In the genomic region with DNA sequence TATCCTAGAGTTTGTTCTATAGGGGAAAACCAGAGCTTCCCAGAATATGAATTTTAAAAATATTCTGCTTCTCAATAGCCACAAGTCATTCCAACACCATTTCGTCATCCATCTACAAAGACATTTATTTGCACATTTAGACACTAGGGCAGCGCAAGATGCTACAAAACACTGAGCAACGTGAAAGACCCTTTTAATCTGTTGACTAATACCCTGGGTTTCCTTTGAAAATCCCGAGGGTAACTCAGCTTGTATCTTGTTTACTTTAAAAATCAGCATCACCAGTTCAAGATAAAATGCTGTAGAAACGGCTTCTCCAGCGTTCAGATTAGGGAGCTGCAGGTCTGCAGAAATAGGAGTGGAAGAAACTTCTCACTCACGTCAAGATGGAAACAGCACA, we compare ENCODE assay signal across 17 cellular contexts. TPM values are rescaled to one million over a fixed set of nuclear protein-coding genes. Genes with fewer than 3 reads are reported as not detected.
DNase-seq lines count a peak whose midpoint lies in the region; ATAC-seq, FAIRE-seq and TF ChIP-seq lines count a peak whose summit lies in the region.
"Had no signal": no experiment of that assay in that cellular context is flagged by ENCODE, and none has a peak within 500 bp of the region (broad histone marks: within the 10 kb centered on the region; RNA-seq: fewer than 3 reads in every experiment).

No MANE protein-coding gene starts in this region.

- TF ChIP-seq EP300 in K562 (IDR thresholded peaks at IDR 0.05; ENCODE audit: low read length) = no peak

- no peak overlapping the region for H3K4ac ChIP-seq in mesenchymal stem cell (ENCODE audit: low read depth in 1 of 2, low read length in 2 of 2)

- TF ChIP-seq RAD21 in K562 (CRISPR knock-in tag; conservative IDR thresholded peaks at IDR 0.05 in 1 of 2, IDR thresholded peaks at IDR 0.05 in 1 of 2) = no peak

- H3K4me1 Mint-ChIP-seq in immature natural killer cell = no peaks in the 10 kb centered on the region
- H3K4me1 Mint-ChIP-seq: CD4-positive, alpha-beta memory T cell had no signal

- H2BK120ac ChIP-seq in mesenchymal stem cell (ENCODE audit: low read depth, low read length) = no peak overlapping the region

- POLR2A ChIA-PET in PC-3 (lab: Charles Lee; ENCODE audit: unreplicated experiment) (no interaction called here), K562 (lab: Yijun Ruan, JAX) (no interaction called here)

- H3K36me3 ChIP-seq in PC-3 (ENCODE audit: low read depth, low read length) = no peaks in the 10 kb centered on the region
- H3K36me3 ChIP-seq in K562 (ENCODE audit: control insufficient read depth, insufficient read depth, low read length) = no peaks in the 10 kb centered on the region
- H3K36me3 ChIP-seq in mesenchymal stem cell (ENCODE audit: control insufficient read depth in 1 of 2, insufficient read depth in 2 of 2, low read depth in 1 of 2, low read length in 2 of 2) = peaks cover 0 to 7% of the 10 kb centered on the region in 2 experiments
- H3K36me3 ChIP-seq in upper lobe of right lung = no peaks in the 10 kb centered on the region
- H3K36me3 ChIP-seq: BE2C had no signal

- no TSS peak for BruUV-seq in PC-3 (replicated peaks; lab: Mats Ljungman, UMichigan)
- BruUV-seq in K562 (replicated peaks; lab: Mats Ljungman, UMichigan) = no TSS peak

- H2BK5ac ChIP-seq in mesenchymal stem cell (ENCODE audit: low read depth, low read length, poor library complexity, severe bottlenecking) = no peak overlapping the region

- H3K27ac ChIP-seq in PC-3 (ENCODE audit: low read length) = no peak overlapping the region
- no peak overlapping the region for H3K27ac ChIP-seq in K562 (ENCODE audit: extremely low read depth, low read depth, low read length)
- H3K27ac ChIP-seq in mesenchymal stem cell (ENCODE audit: low read length, poor library complexity, severe bottlenecking) = no peak overlapping the region
- no peak overlapping the region for H3K27ac ChIP-seq in upper lobe of right lung
- H3K27ac ChIP-seq: A549, C4-2B, GM23248 had no signal

- H3K18ac ChIP-seq in mesenchymal stem cell (ENCODE audit: low read depth in 1 of 2, low read length in 2 of 2) = no peak overlapping the region

- no peak overlapping the region for H3K14ac ChIP-seq in mesenchymal stem cell (ENCODE audit: low read length in 2 of 2)

- H3K79me2 ChIP-seq in PC-3 (ENCODE audit: low read length) = no peaks in the 10 kb centered on the region
- H3K79me2 ChIP-seq in K562 (ENCODE audit: control insufficient read depth, insufficient read depth, low read length) = no peaks in the 10 kb centered on the region

- no peaks in the 10 kb centered on the region for H3K9me3 ChIP-seq in PC-3 (ENCODE audit: low read length)
- H3K9me3 ChIP-seq in K562 (replicated peaks; ENCODE audit: control insufficient read depth, insufficient read depth, low read depth, low read length) = no peaks in the 10 kb centered on the region
- no peaks in the 10 kb centered on the region for H3K9me3 ChIP-seq in mesenchymal stem cell (ENCODE audit: control insufficient read depth, low read length)
- H3K9me3 ChIP-seq in upper lobe of right lung = no peaks in the 10 kb centered on the region
- H3K9me3 ChIP-seq: A549, BE2C had no signal

- H2BK15ac ChIP-seq in mesenchymal stem cell (ENCODE audit: low read depth, poor library complexity, severe bottlenecking) = no peak overlapping the region

- H3K4me2 ChIP-seq in PC-3 (ENCODE audit: low read length) (no peak overlapping the region), K562 (ENCODE audit: insufficient read depth, low read length) (no peak overlapping the region), mesenchymal stem cell (ENCODE audit: low read length, poor library complexity, severe bottlenecking) (no peak overlapping the region)
- H3K4me2 ChIP-seq: A549 had no signal

- H2AK5ac ChIP-seq in mesenchymal stem cell (ENCODE audit: low read length, severe bottlenecking) = no peak overlapping the region

- H3K27me3 Mint-ChIP-seq in immature natural killer cell (ENCODE audit: low read depth in 3 of 3) = peaks cover 4 to 10% (median 5%) of the 10 kb centered on the region in 3 donors

- in situ Hi-C loops in K562 (cut with MboI) = no loop called here

- no peaks in the 10 kb centered on the region for H3K79me1 ChIP-seq in mesenchymal stem cell (replicated peaks; ENCODE audit: low read length, poor library complexity, severe bottlenecking)

- DNase-seq in PC-3 = peak; percentile 9
- DNase-seq in K562 (ENCODE audit: extremely low read depth in 1 of 4, low spot score in 3 of 4) = no peak
- peak; percentile 64 for DNase-seq in mesenchymal stem cell
- DNase-seq in NCI-H2171 treated with DMSO at 0.1 percent for 48 hours (lab: John Stamatoyannopoulos, UW) = no peak
- DNase-seq in immature natural killer cell = no peak
- no peak for DNase-seq in mucosa of gallbladder (ENCODE audit: low spot score)
- DNase-seq in upper lobe of right lung = no peak
- DNase-seq: BE2C; CD4-positive, alpha-beta memory T cell; DMS79; GM23248 had no signal

- H3K4me3 ChIP-seq in PC-3 (ENCODE audit: low read length) (no peak overlapping the region), K562 (no peak overlapping the region), mesenchymal stem cell (ENCODE audit: insufficient read depth in 1 of 2, low read depth in 1 of 2, low read length in 2 of 2) (no peak overlapping the region), upper lobe of right lung (no peak overlapping the region)
- H3K4me3 ChIP-seq: A549, GM23248 had no signal

- no peak overlapping the region for H3K23ac ChIP-seq in mesenchymal stem cell (ENCODE audit: low read length in 2 of 2)

- H3K36me3 Mint-ChIP-seq in immature natural killer cell = no peaks in the 10 kb centered on the region
- H3K36me3 Mint-ChIP-seq: CD4-positive, alpha-beta memory T cell had no signal

- H3K9ac ChIP-seq in PC-3 (ENCODE audit: low read length) (no peak overlapping the region), K562 (ENCODE audit: insufficient read depth in 1 of 2, low read depth in 2 of 2, low read length in 2 of 2) (no peak overlapping the region), mesenchymal stem cell (ENCODE audit: low read length) (no peak overlapping the region)
- H3K9ac ChIP-seq: GM23248 had no signal

- no peak overlapping the region for H2BK12ac ChIP-seq in mesenchymal stem cell (ENCODE audit: low read length in 2 of 2)

- no peak overlapping the region for H3K4me3 Mint-ChIP-seq in immature natural killer cell
- H3K4me3 Mint-ChIP-seq: CD4-positive, alpha-beta memory T cell had no signal

- peaks cover 18% of the 10 kb centered on the region for H3K4me1 ChIP-seq in PC-3 (ENCODE audit: insufficient read depth, low read length)
- no peaks in the 10 kb centered on the region for H3K4me1 ChIP-seq in K562 (replicated peaks in 1 of 2; ENCODE audit: control insufficient read depth in 2 of 2, insufficient read depth in 2 of 2, low read length in 2 of 2)
- no peaks in the 10 kb centered on the region for H3K4me1 ChIP-seq in mesenchymal stem cell (ENCODE audit: control insufficient read depth, insufficient read depth, low read depth, low read length)
- H3K4me1 ChIP-seq in upper lobe of right lung = peaks cover 13% of the 10 kb centered on the region
- H3K4me1 ChIP-seq: A549, BE2C had no signal

- H3F3A ChIP-seq in PC-3 (ENCODE audit: low read length, unreplicated experiment) = no peaks in the 10 kb centered on the region

- H4K20me1 ChIP-seq in PC-3 (ENCODE audit: low read length) (no peaks in the 10 kb centered on the region), K562 (replicated peaks; ENCODE audit: control insufficient read depth, insufficient read depth, low read length) (0 out of 2 replicates have a peak, but pooled peaks cover 6% of the 10 kb centered on the region)

- peaks cover 10% of the 10 kb centered on the region for H3K27me3 ChIP-seq in PC-3 (ENCODE audit: low read length)
- H3K27me3 ChIP-seq in K562 (ENCODE audit: control insufficient read depth in 2 of 2, insufficient read depth in 2 of 2, low read length in 2 of 2) = peaks cover 22 to 63% of the 10 kb centered on the region in 2 experiments
- no peaks in the 10 kb centered on the region for H3K27me3 ChIP-seq in mesenchymal stem cell (ENCODE audit: control insufficient read depth in 1 of 2, insufficient read depth in 1 of 2, low read length in 2 of 2)
- no peaks in the 10 kb centered on the region for H3K27me3 ChIP-seq in upper lobe of right lung
- H3K27me3 ChIP-seq: BE2C had no signal

- H3K27ac Mint-ChIP-seq in immature natural killer cell = no peak overlapping the region
- H3K27ac Mint-ChIP-seq: CD4-positive, alpha-beta memory T cell had no signal

- CTCF ChIA-PET in PC-3 (lab: Charles Lee) (no interaction called here), K562 (lab: Yijun Ruan, JAX; ENCODE audit: low intra/inter-chr PET ratio) (no interaction called here)

- FAIRE-seq in K562 (lab: Jason Lieb, UNC) = peak; percentile 35
- FAIRE-seq: A549, G401.6, GM12891, H54 had no signal

- TF ChIP-seq CTCF in PC-3 (conservative IDR thresholded peaks at IDR 0.05; ENCODE audit: low read depth, low read length) = no peak
- TF ChIP-seq CTCF in K562 (IDR thresholded peaks at IDR 0.05 in 2 of 3, conservative IDR thresholded peaks at IDR 0.05 in 1 of 3; ENCODE audit: insufficient read depth in 2 of 3, low read depth in 1 of 3, low read length in 3 of 3) = no peak
- no peak for TF ChIP-seq CTCF in upper lobe of right lung (IDR thresholded peaks at IDR 0.05)

- intact Hi-C loops in PC-3 (cut with micrococcal nuclease) = no loop called here
- intact Hi-C loops in K562 (cut with micrococcal nuclease) = no loop called here
- intact Hi-C loops in upper lobe of right lung (cut with DNase I) = no loop called here

- H3K9me2 ChIP-seq in PC-3 (replicated peaks; ENCODE audit: low read length) = no peaks in the 10 kb centered on the region

- WGBS in K562 (ENCODE audit: insufficient coverage, low coverage, missing lambda C conversion rate) = under 1% methylated on average over 7 of the region's 7 CpGs
- 65% methylated on average over 6 of the region's 7 CpGs for WGBS in mesenchymal stem cell

- H3K9me1 ChIP-seq in K562 (ENCODE audit: control insufficient read depth, insufficient read depth, low read length) = no peaks in the 10 kb centered on the region

- no peak for TF ChIP-seq POLR2A in K562 (conservative IDR thresholded peaks at IDR 0.05)

- ATAC-seq in PC-3 (no peak), K562 (no peak), upper lobe of right lung (no peak)
- ATAC-seq: A549 had no signal

- H2AFZ ChIP-seq in PC-3 (ENCODE audit: low read length) (no peak overlapping the region), K562 (ENCODE audit: low read depth, low read length) (no peak overlapping the region), mesenchymal stem cell (ENCODE audit: low read depth, low read length) (no peak overlapping the region)
- H2AFZ ChIP-seq: GM23248 had no signal

- H3K9me3 Mint-ChIP-seq in immature natural killer cell = no peaks in the 10 kb centered on the region

- H4K91ac ChIP-seq in mesenchymal stem cell (ENCODE audit: low read length) = no peak overlapping the region

- no peak overlapping the region for H4K8ac ChIP-seq in mesenchymal stem cell (ENCODE audit: low read length)

RNA-seq across cellular contexts. Expression of a gene that starts 13.5 kb away (rescaled TPM):
- total RNA-seq in PC-3 (2014; rRNA removed) = 0.29 and 0.47 TPM in 2 replicates
- total RNA-seq in K562 (2011; cell fraction: chromatin; rRNA removed; ENCODE audit: low replicate concordance) = not detected in 2 replicates
- not detected in 2 replicates for total RNA-seq in K562 (2011; cell fraction: nucleolus; rRNA removed)
- total RNA-seq in K562 (2011; cell fraction: nucleoplasm; rRNA removed) = not detected in 2 replicates
- not detected in 2 replicates for total RNA-seq in K562 (2014; rRNA removed)
- total RNA-seq in K562 (2014; rRNA removed; fragmentation: Illumina TruSeq; extraction: Trizol) = not detected in 2 replicates
- not detected in 2 replicates for total RNA-seq in K562 (2015; rRNA removed; fragmentation: Illumina TruSeq; extraction: Trizol)
- 0.11 and 0.25 TPM in 2 replicates for total RNA-seq in K562 (2021)
- polyA plus RNA-seq in K562 (2011; rRNA removed) = not detected in 2 replicates
- not detected in 2 replicates for polyA plus RNA-seq in K562 (2011; cell fraction: cytosol; rRNA removed)
- not detected in 2 replicates for polyA plus RNA-seq in K562 (2011; cell fraction: nucleus; rRNA removed)
- polyA plus RNA-seq in K562 (2012) = 0.09 TPM in 1 of 2 replicates, not detected in the other
- not detected in 2 replicates for polyA plus RNA-seq in K562 (2014; fragmentation: Illumina TruSeq; extraction: Trizol)
- polyA plus RNA-seq in K562 (2014; fragmentation: Nextera tagmentation; extraction: Ambion mirVana) = not detected
- polyA plus RNA-seq in K562 (2014; rRNA removed) = not detected in 2 replicates
- polyA minus RNA-seq in K562 (2011; rRNA and poly(A)+ RNA removed) = not detected in 2 replicates
- polyA minus RNA-seq in K562 (2011; cell fraction: cytosol; rRNA and poly(A)+ RNA removed) = not detected in 2 replicates
- not detected in 2 replicates for polyA minus RNA-seq in K562 (2011; cell fraction: nucleus; rRNA and poly(A)+ RNA removed)
- polyA plus RNA-seq in mesenchymal stem cell (2013, experiment 1 of 2) = 161 TPM
- polyA plus RNA-seq in mesenchymal stem cell (2013, experiment 2 of 2) = 163 TPM
- not detected for polyA plus RNA-seq in immature natural killer cell
- 37.5 TPM for total RNA-seq in mucosa of gallbladder
- 47.0 TPM for total RNA-seq in upper lobe of right lung
- total RNA-seq: CD4-positive, alpha-beta memory T cell; HT-29 had no signal
- polyA plus RNA-seq: A549; CD4-positive, alpha-beta memory T cell had no signal

Comparison
In these comparisons a context has a peak if more than half of its experiments do, and no peak if none do; other contexts are left out.
1. DNase-seq: peak in PC-3 (single experiment) and mesenchymal stem cell (single experiment); none in K562 (0 of 4), NCI-H2171 treated with DMSO at 0.1 percent for 48 hours (single experiment), immature natural killer cell (0 of 3), mucosa of gallbladder (single experiment) and upper lobe of right lung (single experiment).
2. RNA of a gene that starts 13.5 kb away (total RNA-seq): 47.0 TPM in upper lobe of right lung (single experiment) and 37.5 TPM in mucosa of gallbladder (single experiment); 0.29 to 0.47 TPM in PC-3 and 0.11 to 0.25 TPM in K562; every median in the first group is over 10 times any median in the second.